1 cellular context compared by ENCODE assay signal in the genomic region with DNA sequence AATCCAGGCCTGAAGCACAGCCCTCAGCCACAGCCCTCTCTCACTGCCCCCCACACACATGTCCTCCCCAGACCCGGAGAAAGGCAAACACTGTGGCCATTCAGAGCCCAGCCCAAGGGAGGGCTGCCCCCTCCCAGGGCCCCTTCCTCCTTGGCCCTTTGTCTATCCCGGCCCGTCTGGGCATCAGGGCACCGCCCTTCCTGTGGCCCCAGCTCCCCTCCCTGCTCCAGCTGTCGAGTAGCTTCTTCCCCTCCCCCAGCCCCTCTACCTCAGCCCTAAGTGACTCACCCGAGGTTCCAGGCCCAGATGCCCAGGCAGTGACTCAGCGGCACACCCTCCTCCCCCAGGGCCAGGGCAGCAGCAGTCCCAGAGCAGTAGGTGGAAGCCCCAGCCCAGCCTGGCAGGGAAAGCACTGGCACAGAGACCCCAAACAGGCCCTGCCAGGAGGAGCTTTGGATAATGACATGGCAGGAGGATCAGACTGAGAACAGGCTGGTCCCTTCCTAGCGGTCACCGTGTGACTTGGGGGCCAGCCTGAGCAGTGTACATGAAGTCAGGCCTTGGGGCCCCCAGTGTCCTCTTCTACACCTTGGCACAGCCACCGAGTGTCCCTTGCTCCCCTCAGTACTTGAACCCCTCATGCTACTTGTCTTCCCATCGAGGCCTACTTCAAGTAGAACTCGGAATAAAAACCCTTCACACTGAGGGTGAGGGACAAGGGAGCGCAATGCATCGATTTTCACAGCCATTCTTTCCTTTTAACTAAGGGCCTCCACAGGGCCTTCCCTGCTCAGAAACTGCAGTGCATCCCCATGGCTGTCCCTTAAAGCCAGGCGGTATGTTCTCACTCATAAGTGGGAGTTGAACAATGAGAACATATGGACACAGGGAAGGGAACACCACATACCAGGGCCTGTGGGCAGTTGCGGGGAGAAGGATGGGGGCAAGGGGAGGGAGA.
A peak's percentile ranks its signal among the peaks of the same experiment; 100 is the strongest.
TF ChIP-seq lines count a peak whose summit lies in the region.

No MANE protein-coding gene starts in this region.

TF ChIP-seq in HCT116, 20 proteins besides CTCF, POLR2A, EP300 and RAD21 (continued from another document):
- TF ChIP-seq, protein P1, sequence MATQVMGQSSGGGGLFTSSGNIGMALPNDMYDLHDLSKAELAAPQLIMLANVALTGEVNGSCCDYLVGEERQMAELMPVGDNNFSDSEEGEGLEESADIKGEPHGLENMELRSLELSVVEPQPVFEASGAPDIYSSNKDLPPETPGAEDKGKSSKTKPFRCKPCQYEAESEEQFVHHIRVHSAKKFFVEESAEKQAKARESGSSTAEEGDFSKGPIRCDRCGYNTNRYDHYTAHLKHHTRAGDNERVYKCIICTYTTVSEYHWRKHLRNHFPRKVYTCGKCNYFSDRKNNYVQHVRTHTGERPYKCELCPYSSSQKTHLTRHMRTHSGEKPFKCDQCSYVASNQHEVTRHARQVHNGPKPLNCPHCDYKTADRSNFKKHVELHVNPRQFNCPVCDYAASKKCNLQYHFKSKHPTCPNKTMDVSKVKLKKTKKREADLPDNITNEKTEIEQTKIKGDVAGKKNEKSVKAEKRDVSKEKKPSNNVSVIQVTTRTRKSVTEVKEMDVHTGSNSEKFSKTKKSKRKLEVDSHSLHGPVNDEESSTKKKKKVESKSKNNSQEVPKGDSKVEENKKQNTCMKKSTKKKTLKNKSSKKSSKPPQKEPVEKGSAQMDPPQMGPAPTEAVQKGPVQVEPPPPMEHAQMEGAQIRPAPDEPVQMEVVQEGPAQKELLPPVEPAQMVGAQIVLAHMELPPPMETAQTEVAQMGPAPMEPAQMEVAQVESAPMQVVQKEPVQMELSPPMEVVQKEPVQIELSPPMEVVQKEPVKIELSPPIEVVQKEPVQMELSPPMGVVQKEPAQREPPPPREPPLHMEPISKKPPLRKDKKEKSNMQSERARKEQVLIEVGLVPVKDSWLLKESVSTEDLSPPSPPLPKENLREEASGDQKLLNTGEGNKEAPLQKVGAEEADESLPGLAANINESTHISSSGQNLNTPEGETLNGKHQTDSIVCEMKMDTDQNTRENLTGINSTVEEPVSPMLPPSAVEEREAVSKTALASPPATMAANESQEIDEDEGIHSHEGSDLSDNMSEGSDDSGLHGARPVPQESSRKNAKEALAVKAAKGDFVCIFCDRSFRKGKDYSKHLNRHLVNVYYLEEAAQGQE (IDR thresholded peaks at IDR 0.05; ENCODE audit: low read depth), result no peak
- TF ChIP-seq FOSL1 (IDR thresholded peaks at IDR 0.05; ENCODE audit: low read depth) (no peak), SRF (IDR thresholded peaks at IDR 0.05; ENCODE audit: low read depth) (no peak), YY1 (IDR thresholded peaks at IDR 0.05; ENCODE audit: extremely low read depth, insufficient replicate concordance, low read depth, low read length) (peak; percentile 81), EGR1 (IDR thresholded peaks at IDR 0.05; ENCODE audit: low read depth) (no peak), TCF7L2 (IDR thresholded peaks at IDR 0.05; ENCODE audit: borderline replicate concordance, extremely low read depth, insufficient read depth, insufficient read length) (peak; percentile 95), EZH2 (IDR thresholded peaks at IDR 0.05) (no peak), ZFX (IDR thresholded peaks at IDR 0.05) (peak; percentile 65; the same call in 1 of the 2 replicates), SP1 (IDR thresholded peaks at IDR 0.05; ENCODE audit: low read depth) (no peak), EZH2phosphoT487 (IDR thresholded peaks at IDR 0.05; ENCODE audit: borderline replicate concordance) (no peak), ZNF274 (IDR thresholded peaks at IDR 0.05; ENCODE audit: low read depth, low read length) (no peak), SIN3A (IDR thresholded peaks at IDR 0.05; ENCODE audit: low read depth) (no peak), JUND (IDR thresholded peaks at IDR 0.05) (no peak), POLR2AphosphoS5 (IDR thresholded peaks at IDR 0.05; ENCODE audit: low read depth, low read length) (peak; percentile 83), CEBPB (IDR thresholded peaks at IDR 0.05; ENCODE audit: low read depth) (no peak)
- TF ChIP-seq, protein P2, sequence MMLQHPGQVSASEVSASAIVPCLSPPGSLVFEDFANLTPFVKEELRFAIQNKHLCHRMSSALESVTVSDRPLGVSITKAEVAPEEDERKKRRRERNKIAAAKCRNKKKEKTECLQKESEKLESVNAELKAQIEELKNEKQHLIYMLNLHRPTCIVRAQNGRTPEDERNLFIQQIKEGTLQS (IDR thresholded peaks at IDR 0.05), result no peak
- TF ChIP-seq, protein P3, sequence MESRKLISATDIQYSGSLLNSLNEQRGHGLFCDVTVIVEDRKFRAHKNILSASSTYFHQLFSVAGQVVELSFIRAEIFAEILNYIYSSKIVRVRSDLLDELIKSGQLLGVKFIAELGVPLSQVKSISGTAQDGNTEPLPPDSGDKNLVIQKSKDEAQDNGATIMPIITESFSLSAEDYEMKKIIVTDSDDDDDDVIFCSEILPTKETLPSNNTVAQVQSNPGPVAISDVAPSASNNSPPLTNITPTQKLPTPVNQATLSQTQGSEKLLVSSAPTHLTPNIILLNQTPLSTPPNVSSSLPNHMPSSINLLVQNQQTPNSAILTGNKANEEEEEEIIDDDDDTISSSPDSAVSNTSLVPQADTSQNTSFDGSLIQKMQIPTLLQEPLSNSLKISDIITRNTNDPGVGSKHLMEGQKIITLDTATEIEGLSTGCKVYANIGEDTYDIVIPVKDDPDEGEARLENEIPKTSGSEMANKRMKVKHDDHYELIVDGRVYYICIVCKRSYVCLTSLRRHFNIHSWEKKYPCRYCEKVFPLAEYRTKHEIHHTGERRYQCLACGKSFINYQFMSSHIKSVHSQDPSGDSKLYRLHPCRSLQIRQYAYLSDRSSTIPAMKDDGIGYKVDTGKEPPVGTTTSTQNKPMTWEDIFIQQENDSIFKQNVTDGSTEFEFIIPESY (IDR thresholded peaks at IDR 0.05; ENCODE audit: extremely low read depth, insufficient replicate concordance, low read length), result peak; percentile 83
- TF ChIP-seq, protein P4, sequence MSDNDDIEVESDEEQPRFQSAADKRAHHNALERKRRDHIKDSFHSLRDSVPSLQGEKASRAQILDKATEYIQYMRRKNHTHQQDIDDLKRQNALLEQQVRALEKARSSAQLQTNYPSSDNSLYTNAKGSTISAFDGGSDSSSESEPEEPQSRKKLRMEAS (IDR thresholded peaks at IDR 0.05), result no peak
